Comparison of ENCODE assay signal across 1 cellular context in the genomic region with DNA sequence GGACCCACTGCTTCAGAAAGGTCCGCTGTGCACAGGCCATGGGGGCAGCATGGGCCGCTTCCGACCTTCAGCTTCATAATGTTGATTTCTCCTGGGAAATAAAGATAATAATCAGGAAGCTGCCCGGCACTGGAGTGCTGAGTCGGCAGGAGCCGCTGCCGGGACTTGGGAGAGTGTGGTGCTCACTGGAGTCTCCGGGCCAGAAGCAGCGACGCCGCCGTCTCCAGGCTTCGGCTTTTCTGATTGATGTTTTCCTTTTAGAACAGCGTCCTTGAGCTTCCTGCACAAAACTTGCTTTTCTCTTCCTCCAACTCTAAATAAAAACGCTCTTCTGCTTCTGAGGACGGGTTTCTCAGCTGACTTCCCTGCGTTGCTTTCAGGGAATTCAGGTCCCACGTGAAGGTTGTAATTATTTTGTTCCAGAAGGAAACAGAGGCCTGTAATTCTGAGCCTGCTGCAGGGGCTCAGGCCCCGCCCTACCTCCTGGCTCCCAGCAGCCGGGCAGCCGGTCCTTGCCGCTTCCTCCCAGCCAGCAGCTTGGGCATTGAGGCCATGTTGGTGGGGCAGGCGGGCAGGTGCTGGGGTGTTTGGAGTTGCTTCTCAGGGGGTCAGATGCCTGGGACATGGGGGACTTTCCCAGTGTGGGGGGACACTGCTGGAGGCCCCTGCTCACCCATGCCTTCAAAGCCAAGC.
TF ChIP-seq lines count a peak whose summit lies in the region.

No MANE protein-coding gene starts in this region.

TF ChIP-seq in GM23338, 12 proteins besides CTCF, POLR2A, EP300 and RAD21:
- TF ChIP-seq, protein P1, sequence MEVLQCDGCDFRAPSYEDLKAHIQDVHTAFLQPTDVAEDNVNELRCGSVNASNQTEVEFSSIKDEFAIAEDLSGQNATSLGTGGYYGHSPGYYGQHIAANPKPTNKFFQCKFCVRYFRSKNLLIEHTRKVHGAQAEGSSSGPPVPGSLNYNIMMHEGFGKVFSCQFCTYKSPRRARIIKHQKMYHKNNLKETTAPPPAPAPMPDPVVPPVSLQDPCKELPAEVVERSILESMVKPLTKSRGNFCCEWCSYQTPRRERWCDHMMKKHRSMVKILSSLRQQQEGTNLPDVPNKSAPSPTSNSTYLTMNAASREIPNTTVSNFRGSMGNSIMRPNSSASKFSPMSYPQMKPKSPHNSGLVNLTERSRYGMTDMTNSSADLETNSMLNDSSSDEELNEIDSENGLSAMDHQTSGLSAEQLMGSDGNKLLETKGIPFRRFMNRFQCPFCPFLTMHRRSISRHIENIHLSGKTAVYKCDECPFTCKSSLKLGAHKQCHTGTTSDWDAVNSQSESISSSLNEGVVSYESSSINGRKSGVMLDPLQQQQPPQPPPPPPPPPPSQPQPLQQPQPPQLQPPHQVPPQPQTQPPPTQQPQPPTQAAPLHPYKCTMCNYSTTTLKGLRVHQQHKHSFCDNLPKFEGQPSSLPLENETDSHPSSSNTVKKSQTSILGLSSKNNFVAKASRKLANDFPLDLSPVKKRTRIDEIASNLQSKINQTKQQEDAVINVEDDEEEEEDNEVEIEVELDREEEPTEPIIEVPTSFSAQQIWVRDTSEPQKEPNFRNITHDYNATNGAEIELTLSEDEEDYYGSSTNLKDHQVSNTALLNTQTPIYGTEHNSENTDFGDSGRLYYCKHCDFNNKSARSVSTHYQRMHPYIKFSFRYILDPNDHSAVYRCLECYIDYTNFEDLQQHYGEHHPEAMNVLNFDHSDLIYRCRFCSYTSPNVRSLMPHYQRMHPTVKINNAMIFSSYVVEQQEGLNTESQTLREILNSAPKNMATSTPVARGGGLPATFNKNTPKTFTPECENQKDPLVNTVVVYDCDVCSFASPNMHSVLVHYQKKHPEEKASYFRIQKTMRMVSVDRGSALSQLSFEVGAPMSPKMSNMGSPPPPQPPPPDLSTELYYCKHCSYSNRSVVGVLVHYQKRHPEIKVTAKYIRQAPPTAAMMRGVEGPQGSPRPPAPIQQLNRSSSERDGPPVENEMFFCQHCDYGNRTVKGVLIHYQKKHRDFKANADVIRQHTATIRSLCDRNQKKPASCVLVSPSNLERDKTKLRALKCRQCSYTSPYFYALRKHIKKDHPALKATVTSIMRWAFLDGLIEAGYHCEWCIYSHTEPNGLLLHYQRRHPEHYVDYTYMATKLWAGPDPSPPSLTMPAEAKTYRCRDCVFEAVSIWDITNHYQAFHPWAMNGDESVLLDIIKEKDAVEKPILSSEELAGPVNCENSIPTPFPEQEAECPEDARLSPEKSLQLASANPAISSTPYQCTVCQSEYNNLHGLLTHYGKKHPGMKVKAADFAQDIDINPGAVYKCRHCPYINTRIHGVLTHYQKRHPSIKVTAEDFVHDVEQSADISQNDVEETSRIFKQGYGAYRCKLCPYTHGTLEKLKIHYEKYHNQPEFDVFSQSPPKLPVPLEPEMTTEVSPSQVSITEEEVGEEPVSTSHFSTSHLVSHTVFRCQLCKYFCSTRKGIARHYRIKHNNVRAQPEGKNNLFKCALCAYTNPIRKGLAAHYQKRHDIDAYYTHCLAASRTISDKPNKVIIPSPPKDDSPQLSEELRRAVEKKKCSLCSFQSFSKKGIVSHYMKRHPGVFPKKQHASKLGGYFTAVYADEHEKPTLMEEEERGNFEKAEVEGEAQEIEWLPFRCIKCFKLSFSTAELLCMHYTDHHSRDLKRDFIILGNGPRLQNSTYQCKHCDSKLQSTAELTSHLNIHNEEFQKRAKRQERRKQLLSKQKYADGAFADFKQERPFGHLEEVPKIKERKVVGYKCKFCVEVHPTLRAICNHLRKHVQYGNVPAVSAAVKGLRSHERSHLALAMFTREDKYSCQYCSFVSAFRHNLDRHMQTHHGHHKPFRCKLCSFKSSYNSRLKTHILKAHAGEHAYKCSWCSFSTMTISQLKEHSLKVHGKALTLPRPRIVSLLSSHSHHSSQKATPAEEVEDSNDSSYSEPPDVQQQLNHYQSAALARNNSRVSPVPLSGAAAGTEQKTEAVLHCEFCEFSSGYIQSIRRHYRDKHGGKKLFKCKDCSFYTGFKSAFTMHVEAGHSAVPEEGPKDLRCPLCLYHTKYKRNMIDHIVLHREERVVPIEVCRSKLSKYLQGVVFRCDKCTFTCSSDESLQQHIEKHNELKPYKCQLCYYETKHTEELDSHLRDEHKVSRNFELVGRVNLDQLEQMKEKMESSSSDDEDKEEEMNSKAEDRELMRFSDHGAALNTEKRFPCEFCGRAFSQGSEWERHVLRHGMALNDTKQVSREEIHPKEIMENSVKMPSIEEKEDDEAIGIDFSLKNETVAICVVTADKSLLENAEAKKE (CRISPR knock-in tag; IDR thresholded peaks at IDR 0.05) = no peak
- TF ChIP-seq EZH2 (IDR thresholded peaks at IDR 0.05; ENCODE audit: low read depth, unreplicated experiment) = no peak
